Comparison of ENCODE assay signal across 19 cellular contexts in genomic region chr18:460302-460701, GRCh38. TPM values are rescaled to one million over a fixed set of nuclear protein-coding genes. Genes with fewer than 3 reads are reported as not detected.
DNase-seq lines count a peak whose midpoint lies in the region; ATAC-seq, FAIRE-seq and TF ChIP-seq lines count a peak whose summit lies in the region.
"Had no signal": no experiment of that assay in that cellular context is flagged by ENCODE, and none has a peak within 500 bp of the region (broad histone marks: within the 10 kb centered on the region; RNA-seq: fewer than 3 reads in every experiment).

No MANE protein-coding gene starts in this region.

- peaks cover 9% of the 10 kb centered on the region for H3K27me3 Mint-ChIP-seq in nephron (ENCODE audit: low read depth)
- H3K27me3 Mint-ChIP-seq in stimulated activated naive CD8-positive, alpha-beta T cell treated with anti-CD3 and anti-CD28 coated beads, Interleukin-15, amount 100 ng/mL, for 72 hours: peaks cover 23% of the 10 kb centered on the region

- H3K4me3 Mint-ChIP-seq in nephron: peak overlapping the region in 2 of 3 experiments; percentile 14 to 18
- no peak overlapping the region for H3K4me3 Mint-ChIP-seq in stimulated activated naive CD8-positive, alpha-beta T cell treated with anti-CD3 and anti-CD28 coated beads, Interleukin-15, amount 100 ng/mL, for 72 hours
- H3K4me3 Mint-ChIP-seq: CD4-positive, CD25-positive, alpha-beta regulatory T cell; CD8-positive, alpha-beta memory T cell had no signal

- ATAC-seq in right cardiac atrium: no peak
- ATAC-seq in stimulated activated naive CD8-positive, alpha-beta T cell treated with anti-CD3 and anti-CD28 coated beads, Interleukin-15, amount 100 ng/mL, for 72 hours: no peak
- ATAC-seq: HepG2 had no signal

- no peak overlapping the region for H3K4me3 ChIP-seq in cardiac muscle cell
- no peak overlapping the region for H3K4me3 ChIP-seq in right cardiac atrium (ENCODE audit: low read length)
- H3K4me3 ChIP-seq: GM23248, HAP-1 had no signal

- no peaks in the 10 kb centered on the region for H3K36me3 ChIP-seq in cardiac muscle cell
- H3K36me3 ChIP-seq: HAP-1 had no signal

- intact Hi-C loops in right cardiac atrium (cut with DNase I): no loop called here

- peak overlapping the region; percentile 54 for H3K27ac ChIP-seq in cardiac muscle cell
- no peak overlapping the region for H3K27ac ChIP-seq in right cardiac atrium (ENCODE audit: low read length)
- H3K27ac ChIP-seq: 22Rv1, GM23248 had no signal

- peaks cover 64% of the 10 kb centered on the region for H3K4me1 Mint-ChIP-seq in nephron
- no peaks in the 10 kb centered on the region for H3K4me1 Mint-ChIP-seq in stimulated activated naive CD8-positive, alpha-beta T cell treated with anti-CD3 and anti-CD28 coated beads, Interleukin-15, amount 100 ng/mL, for 72 hours
- H3K4me1 Mint-ChIP-seq: CD4-positive, CD25-positive, alpha-beta regulatory T cell; CD8-positive, alpha-beta memory T cell had no signal

- H3K9me3 ChIP-seq in cardiac muscle cell (ENCODE audit: low read depth) (no peaks in the 10 kb centered on the region), right cardiac atrium (ENCODE audit: control insufficient read depth, low read length) (no peaks in the 10 kb centered on the region)
- H3K9me3 ChIP-seq: HAP-1 had no signal

- peak; percentile 69 for FAIRE-seq in urothelium cell line (lab: Jason Lieb, UNC)
- FAIRE-seq: D721Med, G401.6, GM12891, GM19239, HepG2 had no signal

- H3K27me3 ChIP-seq in cardiac muscle cell: no peaks in the 10 kb centered on the region
- no peaks in the 10 kb centered on the region for H3K27me3 ChIP-seq in right cardiac atrium (ENCODE audit: control insufficient read depth, insufficient read depth)

- H3K36me3 Mint-ChIP-seq in nephron (ENCODE audit: low read depth): no peaks in the 10 kb centered on the region
- H3K36me3 Mint-ChIP-seq: CD4-positive, CD25-positive, alpha-beta regulatory T cell; CD8-positive, alpha-beta memory T cell had no signal

- DNase-seq in cardiac muscle cell (ENCODE audit: low read depth in 1 of 2, low spot score in 1 of 2) (no peak), right cardiac atrium (no peak), urothelium cell line (ENCODE audit: low spot score) (no peak), COLO829 (ENCODE audit: low spot score) (no peak), A172 (ENCODE audit: low spot score) (no peak)
- DNase-seq in stimulated activated naive CD8-positive, alpha-beta T cell treated with anti-CD3 and anti-CD28 coated beads, Interleukin-15, amount 100 ng/mL, for 72 hours: no peak
- DNase-seq: C1 segment of cervical spinal cord; Caco-2; CD4-positive, CD25-positive, alpha-beta regulatory T cell; CD8-positive, alpha-beta memory T cell; GM23248 had no signal

- no peaks in the 10 kb centered on the region for H3K9me3 Mint-ChIP-seq in nephron
- no peaks in the 10 kb centered on the region for H3K9me3 Mint-ChIP-seq in stimulated activated naive CD8-positive, alpha-beta T cell treated with anti-CD3 and anti-CD28 coated beads, Interleukin-15, amount 100 ng/mL, for 72 hours

- TF ChIP-seq CTCF in cardiac muscle cell (IDR thresholded peaks at IDR 0.05; ENCODE audit: low read depth, low read length) (no peak), nephron (IDR thresholded peaks at IDR 0.05; ENCODE audit: unreplicated experiment in 3 of 3) (no peak)

- peaks cover 59% of the 10 kb centered on the region for H3K4me1 ChIP-seq in cardiac muscle cell (ENCODE audit: low read depth)
- H3K4me1 ChIP-seq in right cardiac atrium (ENCODE audit: control insufficient read depth, insufficient read depth, low read length): no peaks in the 10 kb centered on the region
- H3K4me1 ChIP-seq: Caco-2, HAP-1 had no signal

- 78% methylated on average over 4 of the region's 4 CpGs for WGBS in right cardiac atrium

- peak overlapping the region; percentile 48 to 78 (median 72) for H3K27ac Mint-ChIP-seq in nephron
- H3K27ac Mint-ChIP-seq in stimulated activated naive CD8-positive, alpha-beta T cell treated with anti-CD3 and anti-CD28 coated beads, Interleukin-15, amount 100 ng/mL, for 72 hours: no peak overlapping the region
- H3K27ac Mint-ChIP-seq: CD4-positive, CD25-positive, alpha-beta regulatory T cell; CD8-positive, alpha-beta memory T cell had no signal

RNA-seq across cellular contexts. Expression of gene COLEC12, which starts 40.2 kb away (rescaled TPM):
- total RNA-seq in cardiac muscle cell (57.5 and 61.1 TPM in 2 replicates), right cardiac atrium (10 to 100 TPM in 1 of 4 donors, 1 to 10 TPM in 3; 4.1 to 10.6 (median 6.5) TPM)
- polyA plus RNA-seq in cardiac muscle cell (69.0 and 78.7 TPM in 2 replicates), right cardiac atrium (1.7 TPM)
- 0.02 TPM in 1 of 2 replicates, not detected in the other for total RNA-seq in A172 (2014; rRNA removed; shearing (Covaris generic))
- total RNA-seq: CD4-positive, CD25-positive, alpha-beta regulatory T cell had no signal
- polyA plus RNA-seq: CD4-positive, CD25-positive, alpha-beta regulatory T cell; CD8-positive, alpha-beta memory T cell had no signal

Comparison
In these comparisons a context has a peak if more than half of its experiments do, and no peak if none do; other contexts are left out.
1. H3K27ac Mint-ChIP-seq: peak in nephron (3 of 3); none in stimulated activated naive CD8-positive, alpha-beta T cell treated with anti-CD3 and anti-CD28 coated beads, Interleukin-15, amount 100 ng/mL, for 72 hours (0 of 2).
2. H3K4me3 Mint-ChIP-seq: peak in nephron (2 of 3); none in stimulated activated naive CD8-positive, alpha-beta T cell treated with anti-CD3 and anti-CD28 coated beads, Interleukin-15, amount 100 ng/mL, for 72 hours (0 of 2).